ENCODE assay signal across 2 cellular contexts in genomic region chr3:57968499-57968898, GRCh38.
TF ChIP-seq lines count a peak whose summit lies in the region.

No MANE protein-coding gene starts in this region.

TF ChIP-seq in IMR-90, 13 proteins besides CTCF, POLR2A, EP300 and RAD21 (continued from another document):
- TF ChIP-seq ELK1 (IDR thresholded peaks at IDR 0.05; ENCODE audit: borderline replicate concordance, low read depth, low read length) (no peak), NFE2L2 (IDR thresholded peaks at IDR 0.05; ENCODE audit: low read depth, low read length) (no peak), RFX5 (IDR thresholded peaks at IDR 0.05; ENCODE audit: low read depth, low read length) (no peak), FOS (IDR thresholded peaks at IDR 0.05; ENCODE audit: low read depth, low read length) (no peak), SMC3 (IDR thresholded peaks at IDR 0.05; ENCODE audit: low read depth, low read length) (no peak), CHD1 (IDR thresholded peaks at IDR 0.05; ENCODE audit: low read depth, low read length) (no peak)
TF ChIP-seq in IMR-90: peak in this region for 0.

TF ChIP-seq in WTC11, 78 proteins besides CTCF, POLR2A, EP300 and RAD21 (continued from another document):
- TF ChIP-seq ZMAT4 (CRISPR knock-in tag; IDR thresholded peaks at IDR 0.05) (no peak), ZNF396 (CRISPR knock-in tag; IDR thresholded peaks at IDR 0.05; ENCODE audit: borderline replicate concordance) (no peak), ZNF138 (CRISPR knock-in tag; conservative IDR thresholded peaks at IDR 0.05) (no peak), ZNF416 (CRISPR knock-in tag; IDR thresholded peaks at IDR 0.05) (no peak), SOX15 (CRISPR knock-in tag; IDR thresholded peaks at IDR 0.05) (no peak), RELA (CRISPR knock-in tag; IDR thresholded peaks at IDR 0.05; ENCODE audit: borderline replicate concordance) (no peak), SP1 (CRISPR knock-in tag; conservative IDR thresholded peaks at IDR 0.05) (no peak), ESRRA (CRISPR knock-in tag; IDR thresholded peaks at IDR 0.05; ENCODE audit: borderline replicate concordance) (no peak), STAT6 (CRISPR knock-in tag; conservative IDR thresholded peaks at IDR 0.05; ENCODE audit: low read depth) (no peak), ATF6 (CRISPR knock-in tag; IDR thresholded peaks at IDR 0.05) (no peak), ATF1 (CRISPR knock-in tag; IDR thresholded peaks at IDR 0.05) (no peak), NR1H2 (CRISPR knock-in tag; IDR thresholded peaks at IDR 0.05) (no peak), MAX (CRISPR knock-in tag; IDR thresholded peaks at IDR 0.05) (no peak), TP53 (CRISPR knock-in tag; IDR thresholded peaks at IDR 0.05) (no peak), RORB (CRISPR knock-in tag; IDR thresholded peaks at IDR 0.05) (no peak), ZNF532 (CRISPR knock-in tag; IDR thresholded peaks at IDR 0.05; ENCODE audit: borderline replicate concordance) (no peak), TEAD4 (CRISPR knock-in tag; IDR thresholded peaks at IDR 0.05) (no peak)
